In genomic region chr9:35552837-35553236, GRCh38 we compare ENCODE assay signal across 1 cellular context.
TF ChIP-seq lines count a peak whose summit lies in the region.

No MANE protein-coding gene starts in this region.

TF ChIP-seq in SK-N-SH treated with all-trans-retinoic acid at 6 μM for 48 hours, 23 proteins besides CTCF, POLR2A, EP300 and RAD21 (continued from another document):
- no peak for TF ChIP-seq CREB5 (CRISPR knock-in tag; IDR thresholded peaks at IDR 0.05; ENCODE audit: low read depth)
